ENCODE assay signal across 20 cellular contexts in genomic region chr4:83894831-83895230, GRCh38.
"Had no signal": no experiment of that assay in that cellular context is flagged by ENCODE, and none has a peak within 500 bp of the region (broad histone marks: within the 10 kb centered on the region; RNA-seq: fewer than 3 reads in every experiment).

No MANE protein-coding gene starts in this region.

- H3K36me3 ChIP-seq: gastroesophageal sphincter, pancreas, prostate gland, stomach, thoracic aorta, transverse colon had no signal

- H3K27me3 ChIP-seq: gastroesophageal sphincter, pancreas, stomach, transverse colon had no signal

- H3K9me3 ChIP-seq: gastroesophageal sphincter, pancreas, prostate gland, thoracic aorta, transverse colon had no signal

- H3K4me3 ChIP-seq: gastroesophageal sphincter, pancreas, prostate gland, skin epidermis, stomach, thoracic aorta, transverse colon had no signal

- ATAC-seq: esophagus mucosa, gastroesophageal sphincter, left lobe of liver, natural killer cell, pancreas, sciatic nerve had no signal

- H3K4me1 ChIP-seq: gastroesophageal sphincter, pancreas, prostate gland, stomach, transverse colon had no signal

- H3K27ac ChIP-seq: gastroesophageal sphincter, pancreas, prostate gland, skin epidermis, stomach, thoracic aorta, transverse colon had no signal

- DNase-seq: effector memory CD4-positive, alpha-beta T cell; foreskin fibroblast; mammary epithelial cell; natural killer cell; occipital lobe; pancreas; retina; stimulated activated CD4-positive, alpha-beta T cell treated with anti-CD3 and anti-CD28 coated beads, Interleukin-2, amount 100 ng/mL, for 24 hours; stimulated activated CD4-positive, alpha-beta T cell treated with anti-CD3 and anti-CD28 coated beads, Interleukin-4, amount 100 ng/mL, for 4 hours; stimulated activated naive CD4-positive, alpha-beta T cell; stomach; substantia nigra; transverse colon had no signal
